ENCODE assay signal across 1 cellular context in the genomic region with DNA sequence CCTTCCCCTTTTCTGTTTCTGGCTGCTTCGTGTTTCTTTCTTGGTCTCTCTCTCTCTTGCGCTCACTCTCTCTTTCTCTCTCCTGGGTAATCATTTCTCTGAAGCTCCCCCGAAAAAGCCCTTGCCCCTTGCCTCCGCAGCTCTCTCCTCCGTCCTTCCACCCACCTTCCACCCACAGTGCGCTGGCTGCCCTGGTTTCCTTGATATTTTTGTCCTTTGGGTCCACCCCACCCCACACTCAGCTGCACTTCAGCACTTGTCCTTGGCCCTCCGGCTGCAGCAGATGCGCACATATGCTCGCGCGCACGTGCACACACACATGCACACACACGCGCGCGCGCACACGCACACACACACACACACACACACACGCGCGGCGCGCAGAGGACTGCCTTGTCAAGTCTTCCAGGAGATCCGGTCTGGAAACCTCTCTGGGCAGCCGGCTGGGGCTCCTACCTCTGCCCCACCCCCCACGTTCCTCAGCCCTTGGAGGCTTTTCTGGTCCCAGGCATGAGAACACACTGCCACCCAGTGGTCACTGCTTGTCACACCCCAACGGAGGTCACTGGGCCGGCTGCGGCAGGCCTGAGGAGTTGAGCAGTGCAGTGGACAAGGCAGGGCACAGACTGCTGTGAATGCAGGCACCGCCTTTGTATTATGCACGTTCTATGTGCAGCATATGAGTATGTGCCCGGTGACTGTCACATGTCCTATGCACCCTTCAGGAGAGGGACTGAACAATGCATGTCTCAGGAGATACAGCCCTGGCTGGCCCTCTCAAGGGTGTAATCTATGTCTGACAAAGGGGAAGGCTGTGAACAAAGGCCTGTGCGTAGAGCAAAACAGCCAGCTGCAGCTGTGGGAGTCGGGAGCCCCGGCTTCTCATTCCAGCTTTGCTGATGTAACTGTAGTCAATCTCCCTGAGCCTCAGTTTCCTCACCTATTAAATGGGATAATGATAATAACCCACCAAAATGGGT.
TF ChIP-seq lines count a peak whose summit lies in the region.

No MANE protein-coding gene starts in this region.

TF ChIP-seq in HEK293, 187 proteins besides CTCF, POLR2A, EP300 and RAD21 (continued from another document and continues in another):
- TF ChIP-seq FEZF1 (tag by site-specific recombination; IDR thresholded peaks at IDR 0.05) (0 out of 2 replicates have a peak, but pooled peaks have one; percentile 9), ZBTB17 (tag by site-specific recombination; IDR thresholded peaks at IDR 0.05) (peak; percentile 97), KLF1 (tag by site-specific recombination; IDR thresholded peaks at IDR 0.05) (peak; percentile 58), ZNF600 (tag by site-specific recombination; IDR thresholded peaks at IDR 0.05) (peak; percentile 92), ZNF391 (tag by site-specific recombination; IDR thresholded peaks at IDR 0.05; ENCODE audit: borderline replicate concordance, low read depth) (peak; percentile 96), ZNF350 (tag by site-specific recombination; IDR thresholded peaks at IDR 0.05) (no peak), GLIS1 (tag by site-specific recombination; IDR thresholded peaks at IDR 0.05) (peak; percentile 91), ZNF239 (tag by site-specific recombination; IDR thresholded peaks at IDR 0.05) (no peak), ZNF670 (tag by site-specific recombination; IDR thresholded peaks at IDR 0.05; ENCODE audit: low read depth) (no peak), ZNF335 (tag by site-specific recombination; conservative IDR thresholded peaks at IDR 0.05) (peak; percentile 99), ZNF768 (tag by site-specific recombination; IDR thresholded peaks at IDR 0.05) (no peak; the same call in 1 of the 2 replicates), ZFP37 (tag by site-specific recombination; IDR thresholded peaks at IDR 0.05) (peak; percentile 96), ZNF558 (tag by site-specific recombination; IDR thresholded peaks at IDR 0.05) (0 out of 2 replicates have a peak, but pooled peaks have one; percentile 37), ZNF791 (tag by site-specific recombination; IDR thresholded peaks at IDR 0.05) (no peak), GFI1B (tag by site-specific recombination; IDR thresholded peaks at IDR 0.05) (no peak; the same call in 1 of the 2 replicates), GLIS2 (tag by site-specific recombination; IDR thresholded peaks at IDR 0.05) (peak; percentile 98), ZNF146 (tag by site-specific recombination; IDR thresholded peaks at IDR 0.05) (peak; percentile 3; the same call in 1 of the 2 replicates), BCL11B (tag by site-specific recombination; IDR thresholded peaks at IDR 0.05; ENCODE audit: low read depth) (peak; percentile 73; the same call in 1 of the 2 replicates), ZNF248 (tag by site-specific recombination; IDR thresholded peaks at IDR 0.05) (no peak), KLF10 (tag by site-specific recombination; IDR thresholded peaks at IDR 0.05) (no peak), ZNF174 (tag by site-specific recombination; IDR thresholded peaks at IDR 0.05) (no peak), OSR2 (tag by site-specific recombination; IDR thresholded peaks at IDR 0.05) (no peak), ZNF777 (tag by site-specific recombination; IDR thresholded peaks at IDR 0.05; ENCODE audit: borderline replicate concordance) (no peak), ZNF623 (tag by site-specific recombination; IDR thresholded peaks at IDR 0.05) (no peak), ZNF654 (tag by site-specific recombination; IDR thresholded peaks at IDR 0.05; ENCODE audit: low read depth) (peak; percentile 99), HOXA7 (CRISPR knock-in tag; IDR thresholded peaks at IDR 0.05; ENCODE audit: borderline replicate concordance) (no peak), ZSCAN23 (tag by site-specific recombination; IDR thresholded peaks at IDR 0.05) (no peak), ZNF175 (tag by site-specific recombination; IDR thresholded peaks at IDR 0.05) (no peak)
- TF ChIP-seq, protein P1, sequence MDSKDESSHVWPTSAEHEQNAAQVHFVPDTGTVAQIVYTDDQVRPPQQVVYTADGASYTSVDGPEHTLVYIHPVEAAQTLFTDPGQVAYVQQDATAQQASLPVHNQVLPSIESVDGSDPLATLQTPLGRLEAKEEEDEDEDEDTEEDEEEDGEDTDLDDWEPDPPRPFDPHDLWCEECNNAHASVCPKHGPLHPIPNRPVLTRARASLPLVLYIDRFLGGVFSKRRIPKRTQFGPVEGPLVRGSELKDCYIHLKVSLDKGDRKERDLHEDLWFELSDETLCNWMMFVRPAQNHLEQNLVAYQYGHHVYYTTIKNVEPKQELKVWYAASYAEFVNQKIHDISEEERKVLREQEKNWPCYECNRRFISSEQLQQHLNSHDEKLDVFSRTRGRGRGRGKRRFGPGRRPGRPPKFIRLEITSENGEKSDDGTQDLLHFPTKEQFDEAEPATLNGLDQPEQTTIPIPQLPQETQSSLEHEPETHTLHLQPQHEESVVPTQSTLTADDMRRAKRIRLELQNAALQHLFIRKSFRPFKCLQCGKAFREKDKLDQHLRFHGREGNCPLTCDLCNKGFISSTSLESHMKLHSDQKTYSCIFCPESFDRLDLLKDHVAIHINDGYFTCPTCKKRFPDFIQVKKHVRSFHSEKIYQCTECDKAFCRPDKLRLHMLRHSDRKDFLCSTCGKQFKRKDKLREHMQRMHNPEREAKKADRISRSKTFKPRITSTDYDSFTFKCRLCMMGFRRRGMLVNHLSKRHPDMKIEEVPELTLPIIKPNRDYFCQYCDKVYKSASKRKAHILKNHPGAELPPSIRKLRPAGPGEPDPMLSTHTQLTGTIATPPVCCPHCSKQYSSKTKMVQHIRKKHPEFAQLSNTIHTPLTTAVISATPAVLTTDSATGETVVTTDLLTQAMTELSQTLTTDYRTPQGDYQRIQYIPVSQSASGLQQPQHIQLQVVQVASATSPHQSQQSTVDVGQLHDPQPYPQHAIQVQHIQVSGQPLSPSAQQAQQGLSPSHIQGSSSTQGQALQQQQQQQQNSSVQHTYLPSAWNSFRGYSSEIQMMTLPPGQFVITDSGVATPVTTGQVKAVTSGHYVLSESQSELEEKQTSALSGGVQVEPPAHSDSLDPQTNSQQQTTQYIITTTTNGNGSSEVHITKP (tag by site-specific recombination; IDR thresholded peaks at IDR 0.05): no peak; the same call in 1 of the 2 replicates
- TF ChIP-seq, protein P2, sequence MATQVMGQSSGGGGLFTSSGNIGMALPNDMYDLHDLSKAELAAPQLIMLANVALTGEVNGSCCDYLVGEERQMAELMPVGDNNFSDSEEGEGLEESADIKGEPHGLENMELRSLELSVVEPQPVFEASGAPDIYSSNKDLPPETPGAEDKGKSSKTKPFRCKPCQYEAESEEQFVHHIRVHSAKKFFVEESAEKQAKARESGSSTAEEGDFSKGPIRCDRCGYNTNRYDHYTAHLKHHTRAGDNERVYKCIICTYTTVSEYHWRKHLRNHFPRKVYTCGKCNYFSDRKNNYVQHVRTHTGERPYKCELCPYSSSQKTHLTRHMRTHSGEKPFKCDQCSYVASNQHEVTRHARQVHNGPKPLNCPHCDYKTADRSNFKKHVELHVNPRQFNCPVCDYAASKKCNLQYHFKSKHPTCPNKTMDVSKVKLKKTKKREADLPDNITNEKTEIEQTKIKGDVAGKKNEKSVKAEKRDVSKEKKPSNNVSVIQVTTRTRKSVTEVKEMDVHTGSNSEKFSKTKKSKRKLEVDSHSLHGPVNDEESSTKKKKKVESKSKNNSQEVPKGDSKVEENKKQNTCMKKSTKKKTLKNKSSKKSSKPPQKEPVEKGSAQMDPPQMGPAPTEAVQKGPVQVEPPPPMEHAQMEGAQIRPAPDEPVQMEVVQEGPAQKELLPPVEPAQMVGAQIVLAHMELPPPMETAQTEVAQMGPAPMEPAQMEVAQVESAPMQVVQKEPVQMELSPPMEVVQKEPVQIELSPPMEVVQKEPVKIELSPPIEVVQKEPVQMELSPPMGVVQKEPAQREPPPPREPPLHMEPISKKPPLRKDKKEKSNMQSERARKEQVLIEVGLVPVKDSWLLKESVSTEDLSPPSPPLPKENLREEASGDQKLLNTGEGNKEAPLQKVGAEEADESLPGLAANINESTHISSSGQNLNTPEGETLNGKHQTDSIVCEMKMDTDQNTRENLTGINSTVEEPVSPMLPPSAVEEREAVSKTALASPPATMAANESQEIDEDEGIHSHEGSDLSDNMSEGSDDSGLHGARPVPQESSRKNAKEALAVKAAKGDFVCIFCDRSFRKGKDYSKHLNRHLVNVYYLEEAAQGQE (tag by site-specific recombination; IDR thresholded peaks at IDR 0.05): peak; percentile 78
- TF ChIP-seq, protein P3, sequence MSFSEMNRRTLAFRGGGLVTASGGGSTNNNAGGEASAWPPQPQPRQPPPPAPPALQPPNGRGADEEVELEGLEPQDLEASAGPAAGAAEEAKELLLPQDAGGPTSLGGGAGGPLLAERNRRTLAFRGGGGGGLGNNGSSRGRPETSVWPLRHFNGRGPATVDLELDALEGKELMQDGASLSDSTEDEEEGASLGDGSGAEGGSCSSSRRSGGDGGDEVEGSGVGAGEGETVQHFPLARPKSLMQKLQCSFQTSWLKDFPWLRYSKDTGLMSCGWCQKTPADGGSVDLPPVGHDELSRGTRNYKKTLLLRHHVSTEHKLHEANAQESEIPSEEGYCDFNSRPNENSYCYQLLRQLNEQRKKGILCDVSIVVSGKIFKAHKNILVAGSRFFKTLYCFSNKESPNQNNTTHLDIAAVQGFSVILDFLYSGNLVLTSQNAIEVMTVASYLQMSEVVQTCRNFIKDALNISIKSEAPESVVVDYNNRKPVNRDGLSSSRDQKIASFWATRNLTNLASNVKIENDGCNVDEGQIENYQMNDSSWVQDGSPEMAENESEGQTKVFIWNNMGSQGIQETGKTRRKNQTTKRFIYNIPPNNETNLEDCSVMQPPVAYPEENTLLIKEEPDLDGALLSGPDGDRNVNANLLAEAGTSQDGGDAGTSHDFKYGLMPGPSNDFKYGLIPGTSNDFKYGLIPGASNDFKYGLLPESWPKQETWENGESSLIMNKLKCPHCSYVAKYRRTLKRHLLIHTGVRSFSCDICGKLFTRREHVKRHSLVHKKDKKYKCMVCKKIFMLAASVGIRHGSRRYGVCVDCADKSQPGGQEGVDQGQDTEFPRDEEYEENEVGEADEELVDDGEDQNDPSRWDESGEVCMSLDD (tag by site-specific recombination; IDR thresholded peaks at IDR 0.05): peak; percentile 84
- TF ChIP-seq, protein P4, sequence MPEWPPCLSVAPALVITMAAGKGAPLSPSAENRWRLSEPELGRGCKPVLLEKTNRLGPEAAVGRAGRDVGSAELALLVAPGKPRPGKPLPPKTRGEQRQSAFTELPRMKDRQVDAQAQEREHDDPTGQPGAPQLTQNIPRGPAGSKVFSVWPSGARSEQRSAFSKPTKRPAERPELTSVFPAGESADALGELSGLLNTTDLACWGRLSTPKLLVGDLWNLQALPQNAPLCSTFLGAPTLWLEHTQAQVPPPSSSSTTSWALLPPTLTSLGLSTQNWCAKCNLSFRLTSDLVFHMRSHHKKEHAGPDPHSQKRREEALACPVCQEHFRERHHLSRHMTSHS (tag by site-specific recombination; IDR thresholded peaks at IDR 0.05): no peak
- TF ChIP-seq, protein P5, sequence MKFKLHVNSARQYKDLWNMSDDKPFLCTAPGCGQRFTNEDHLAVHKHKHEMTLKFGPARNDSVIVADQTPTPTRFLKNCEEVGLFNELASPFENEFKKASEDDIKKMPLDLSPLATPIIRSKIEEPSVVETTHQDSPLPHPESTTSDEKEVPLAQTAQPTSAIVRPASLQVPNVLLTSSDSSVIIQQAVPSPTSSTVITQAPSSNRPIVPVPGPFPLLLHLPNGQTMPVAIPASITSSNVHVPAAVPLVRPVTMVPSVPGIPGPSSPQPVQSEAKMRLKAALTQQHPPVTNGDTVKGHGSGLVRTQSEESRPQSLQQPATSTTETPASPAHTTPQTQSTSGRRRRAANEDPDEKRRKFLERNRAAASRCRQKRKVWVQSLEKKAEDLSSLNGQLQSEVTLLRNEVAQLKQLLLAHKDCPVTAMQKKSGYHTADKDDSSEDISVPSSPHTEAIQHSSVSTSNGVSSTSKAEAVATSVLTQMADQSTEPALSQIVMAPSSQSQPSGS (tag by site-specific recombination; IDR thresholded peaks at IDR 0.05; ENCODE audit: low read depth): no peak
- TF ChIP-seq, protein P6, sequence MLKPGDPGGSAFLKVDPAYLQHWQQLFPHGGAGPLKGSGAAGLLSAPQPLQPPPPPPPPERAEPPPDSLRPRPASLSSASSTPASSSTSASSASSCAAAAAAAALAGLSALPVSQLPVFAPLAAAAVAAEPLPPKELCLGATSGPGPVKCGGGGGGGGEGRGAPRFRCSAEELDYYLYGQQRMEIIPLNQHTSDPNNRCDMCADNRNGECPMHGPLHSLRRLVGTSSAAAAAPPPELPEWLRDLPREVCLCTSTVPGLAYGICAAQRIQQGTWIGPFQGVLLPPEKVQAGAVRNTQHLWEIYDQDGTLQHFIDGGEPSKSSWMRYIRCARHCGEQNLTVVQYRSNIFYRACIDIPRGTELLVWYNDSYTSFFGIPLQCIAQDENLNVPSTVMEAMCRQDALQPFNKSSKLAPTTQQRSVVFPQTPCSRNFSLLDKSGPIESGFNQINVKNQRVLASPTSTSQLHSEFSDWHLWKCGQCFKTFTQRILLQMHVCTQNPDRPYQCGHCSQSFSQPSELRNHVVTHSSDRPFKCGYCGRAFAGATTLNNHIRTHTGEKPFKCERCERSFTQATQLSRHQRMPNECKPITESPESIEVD (tag by site-specific recombination; IDR thresholded peaks at IDR 0.05): no peak
- TF ChIP-seq, protein P7, sequence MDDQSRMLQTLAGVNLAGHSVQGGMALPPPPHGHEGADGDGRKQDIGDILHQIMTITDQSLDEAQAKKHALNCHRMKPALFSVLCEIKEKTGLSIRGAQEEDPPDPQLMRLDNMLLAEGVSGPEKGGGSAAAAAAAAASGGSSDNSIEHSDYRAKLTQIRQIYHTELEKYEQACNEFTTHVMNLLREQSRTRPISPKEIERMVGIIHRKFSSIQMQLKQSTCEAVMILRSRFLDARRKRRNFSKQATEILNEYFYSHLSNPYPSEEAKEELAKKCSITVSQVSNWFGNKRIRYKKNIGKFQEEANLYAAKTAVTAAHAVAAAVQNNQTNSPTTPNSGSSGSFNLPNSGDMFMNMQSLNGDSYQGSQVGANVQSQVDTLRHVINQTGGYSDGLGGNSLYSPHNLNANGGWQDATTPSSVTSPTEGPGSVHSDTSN (CRISPR knock-in tag; IDR thresholded peaks at IDR 0.05): peak; percentile 86; the same call in 1 of the 2 replicates
- TF ChIP-seq, protein P8, sequence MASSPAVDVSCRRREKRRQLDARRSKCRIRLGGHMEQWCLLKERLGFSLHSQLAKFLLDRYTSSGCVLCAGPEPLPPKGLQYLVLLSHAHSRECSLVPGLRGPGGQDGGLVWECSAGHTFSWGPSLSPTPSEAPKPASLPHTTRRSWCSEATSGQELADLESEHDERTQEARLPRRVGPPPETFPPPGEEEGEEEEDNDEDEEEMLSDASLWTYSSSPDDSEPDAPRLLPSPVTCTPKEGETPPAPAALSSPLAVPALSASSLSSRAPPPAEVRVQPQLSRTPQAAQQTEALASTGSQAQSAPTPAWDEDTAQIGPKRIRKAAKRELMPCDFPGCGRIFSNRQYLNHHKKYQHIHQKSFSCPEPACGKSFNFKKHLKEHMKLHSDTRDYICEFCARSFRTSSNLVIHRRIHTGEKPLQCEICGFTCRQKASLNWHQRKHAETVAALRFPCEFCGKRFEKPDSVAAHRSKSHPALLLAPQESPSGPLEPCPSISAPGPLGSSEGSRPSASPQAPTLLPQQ (tag by site-specific recombination; IDR thresholded peaks at IDR 0.05): peak; percentile 89
